8 cellular contexts compared by ENCODE assay signal in genomic region chr6:26285143-26286134, GRCh38.
A peak's percentile ranks its signal among the peaks of the same experiment; 100 is the strongest.
DNase-seq lines count a peak whose midpoint lies in the region; ATAC-seq and TF ChIP-seq lines count a peak whose summit lies in the region.

No MANE protein-coding gene starts in this region.

- peak overlapping the region; percentile 96 for H3K27ac Mint-ChIP-seq in activated B cell treated with CpG ODN at 0.5 μM for 24 hours
- peak overlapping the region; percentile 95 to 99 (median 98) for H3K27ac Mint-ChIP-seq in immature natural killer cell

- POLR2A ChIA-PET in activated B cell treated with CpG ODN at 0.5 μM for 24 hours (lab: Charles Lee), result interaction anchor here (0.6 to 4.4 kb wide), 60 partner anchors 9 to 1608 kb away, joined by 3 to 340 read pairs (median 7); partner anchors contain the start of genes ABT1, HMGN4 and ZNF184

- intact Hi-C loops in activated B cell treated with CpG ODN at 0.5 μM for 24 hours (cut with micrococcal nuclease), result loop anchor here (1.0 to 10.0 kb wide), 24 partner anchors 13 to 1580 kb away; partner anchors contain the start of genes ABT1, BTN3A3 and ZNF184

- H3K27me3 Mint-ChIP-seq in activated B cell treated with CpG ODN at 0.5 μM for 24 hours (peaks cover 3% of the 10 kb centered on the region), immature natural killer cell (ENCODE audit: low read depth in 3 of 3) (peaks cover 18 to 35% (median 30%) of the 10 kb centered on the region in 3 donors)

- H3K36me3 Mint-ChIP-seq in activated B cell treated with CpG ODN at 0.5 μM for 24 hours (ENCODE audit: low read depth) (peaks cover 30% of the 10 kb centered on the region), immature natural killer cell (peaks cover 4 to 15% (median 9%) of the 10 kb centered on the region in 3 donors)

- DNase-seq in AG08395 (ENCODE audit: low spot score) (peak; percentile 96), NCI-H226 (peak; percentile 99), activated B cell treated with CpG ODN at 0.5 μM for 24 hours (peak; percentile 80), caudate nucleus (lab: John Stamatoyannopoulos, UW) (peak; percentile 54 to 98 (median 90)), immature natural killer cell (peak; percentile 91 to 95 (median 95)), smooth muscle cell of the brain vasculature (ENCODE audit: low read depth, low spot score) (peak; percentile 97)

- peak overlapping the region; percentile 91 for H3K27ac ChIP-seq in caudate nucleus (ENCODE audit: low read depth, low read length)

- peak; percentile 81 for ATAC-seq in GM18909 (IDR thresholded peaks at IDR 0.05; ENCODE audit: poor library complexity, unreplicated experiment)
- peak; percentile 78 for ATAC-seq in HG03175 (IDR thresholded peaks at IDR 0.05; ENCODE audit: unreplicated experiment)
- ATAC-seq in activated B cell treated with CpG ODN at 0.5 μM for 24 hours (ENCODE audit: low read depth), result peak; percentile 75

- no peak for TF ChIP-seq CTCF in activated B cell treated with CpG ODN at 0.5 μM for 24 hours (IDR thresholded peaks at IDR 0.05)

- CTCF ChIA-PET in activated B cell treated with CpG ODN at 0.5 μM for 24 hours (lab: Charles Lee), result interaction anchor here (0.6 to 2.6 kb wide), 4 partner anchors 12 to 818 kb away, joined by 3 to 24 read pairs (median 6); a partner anchor contains a TSS

- H3K4me3 Mint-ChIP-seq in activated B cell treated with CpG ODN at 0.5 μM for 24 hours, result peak overlapping the region; percentile 86
- H3K4me3 Mint-ChIP-seq in immature natural killer cell, result peak overlapping the region; percentile 85 to 93 (median 89)

- H3K4me1 Mint-ChIP-seq in activated B cell treated with CpG ODN at 0.5 μM for 24 hours (peaks cover 29% of the 10 kb centered on the region), immature natural killer cell (peaks cover 34 to 37% of the 10 kb centered on the region in 2 donors)

- H3K9me3 Mint-ChIP-seq in activated B cell treated with CpG ODN at 0.5 μM for 24 hours, result peaks cover 2% of the 10 kb centered on the region
- peaks cover 0 to 6% (median 3%) of the 10 kb centered on the region in 6 donors for H3K9me3 Mint-ChIP-seq in immature natural killer cell

Comparison
In these comparisons a context has a peak if more than half of its experiments do, and no peak if none do; other contexts are left out.
1. Peak in every context shown above with its lines: DNase-seq, ATAC-seq and H3K27ac ChIP-seq.